Comparison of ENCODE assay signal across 8 cellular contexts in genomic region chr11:33040127-33040861, GRCh38. TPM values are rescaled to one million over a fixed set of nuclear protein-coding genes. Genes with fewer than 3 reads are reported as not detected.
DNase-seq lines count a peak whose midpoint lies in the region; FAIRE-seq and TF ChIP-seq lines count a peak whose summit lies in the region.

No MANE protein-coding gene starts in this region.

- H2BK120ac ChIP-seq in neuronal stem cell (ENCODE audit: low read depth, low read length): no peak overlapping the region

- peak overlapping the region; percentile 96 for H3K23ac ChIP-seq in neuronal stem cell (ENCODE audit: low read depth, low read length, poor library complexity)

- H4K8ac ChIP-seq in neuronal stem cell (ENCODE audit: low read depth, low read length): no peak overlapping the region

- H4K91ac ChIP-seq in neuronal stem cell (ENCODE audit: low read depth, low read length, poor library complexity): no peak overlapping the region

- TF ChIP-seq CTCF in HEK293 (tag by site-specific recombination; IDR thresholded peaks at IDR 0.05) (no peak), fibroblast of mammary gland (conservative IDR thresholded peaks at IDR 0.05; ENCODE audit: control insufficient read depth, insufficient read depth, low read depth, low read length) (no peak)

- peak overlapping the region; percentile 100 for H3K18ac ChIP-seq in neuronal stem cell (ENCODE audit: low read length)

- DNase-seq in GM12892 (ENCODE audit: insufficient read length) (peak; percentile 31), NCI-H146 treated with DMSO at 0.1 percent for 48 hours (lab: John Stamatoyannopoulos, UW; ENCODE audit: unreplicated experiment) (peak; percentile 47), fibroblast of mammary gland (ENCODE audit: low read depth) (peak; percentile 48), neuronal stem cell (ENCODE audit: low spot score) (no peak), NCI-H187 treated with DMSO at 0.1 percent for 48 hours (lab: John Stamatoyannopoulos, UW) (no peak), epidermal melanocyte (ENCODE audit: insufficient read length, low spot score) (no peak)
- DNase-seq in activated CD8-positive, alpha-beta memory T cell treated with anti-CD3 and anti-CD28 coated beads for 24 hours: peak; percentile 77

- WGBS in neuronal stem cell (ENCODE audit: extremely low coverage in 2 of 2, insufficient read length in 2 of 2, insufficient replicate concordance in 1 of 2), 2 donors: no CpG with 5 or more reads among the region's 20 CpGs

- H3K9me3 ChIP-seq in HEK293 (ENCODE audit: control insufficient read depth, insufficient read depth, low read depth, low read length) (no peaks in the 10 kb centered on the region), neuronal stem cell (replicated peaks in 1 of 2; ENCODE audit: control insufficient read depth in 2 of 2, insufficient read depth in 1 of 2, low read depth in 1 of 2, low read length in 2 of 2) (peaks cover 0 to 7% of the 10 kb centered on the region in 2 donors)

- H3K79me1 ChIP-seq in neuronal stem cell (ENCODE audit: low read depth, low read length): no peaks in the 10 kb centered on the region

- H3K4me1 ChIP-seq in HEK293 (ENCODE audit: control insufficient read depth, insufficient read depth, low read length) (peaks cover 8% of the 10 kb centered on the region; the same call in 1 of the 2 replicates), neuronal stem cell (ENCODE audit: control insufficient read depth in 2 of 2, insufficient read depth in 1 of 2, low read depth in 1 of 2, low read length in 2 of 2) (peaks cover 0 to 6% of the 10 kb centered on the region in 2 donors)

- no peak overlapping the region for H2BK15ac ChIP-seq in neuronal stem cell (ENCODE audit: low read length)

- peak overlapping the region; percentile 99 for H2AFZ ChIP-seq in neuronal stem cell (ENCODE audit: low read length)

- POLR2A ChIA-PET in HEK293 (lab: Yijun Ruan, JAX): interaction anchor here (0.5 to 2.6 kb wide), 9 partner anchors 11 to 1318 kb away, joined by 3 to 47 read pairs (median 3); partner anchors contain the start of gene DEPDC7

- no peak for FAIRE-seq in GM12892 (lab: Jason Lieb, UNC)

- H3K27ac ChIP-seq in HEK293 (ENCODE audit: extremely low read depth, low read depth, low read length) (peak overlapping the region; percentile 94), neuronal stem cell (replicated peaks; ENCODE audit: low read length) (no peak overlapping the region)

- H3K4me3 ChIP-seq in HEK293 (ENCODE audit: low read depth, low read length) (peak overlapping the region; percentile 96), fibroblast of mammary gland (ENCODE audit: control insufficient read depth, low read depth, low read length) (peak overlapping the region; percentile 80), neuronal stem cell (ENCODE audit: low read length in 2 of 2) (peak overlapping the region; percentile 89 to 98)

- no peak overlapping the region for H3K4ac ChIP-seq in neuronal stem cell (ENCODE audit: low read length)

- H2BK5ac ChIP-seq in neuronal stem cell (ENCODE audit: low read length): peak overlapping the region; percentile 99

- H3K14ac ChIP-seq in neuronal stem cell (ENCODE audit: low read length): no peak overlapping the region

- CTCF ChIA-PET in HEK293 (lab: Yijun Ruan, JAX): interaction anchor here (1.0 to 1.9 kb wide), 2 partner anchors 25 to 33 kb away, joined by 3 to 11 read pairs; no protein-coding TSS in a partner anchor

- H3K27me3 ChIP-seq in neuronal stem cell (ENCODE audit: control insufficient read depth in 3 of 3, insufficient read depth in 3 of 3, low read depth in 1 of 3, low read length in 3 of 3): no peaks in the 10 kb centered on the region

- H2BK12ac ChIP-seq in neuronal stem cell (ENCODE audit: low read length): no peak overlapping the region

- peak overlapping the region; percentile 18 for H2AK5ac ChIP-seq in neuronal stem cell (ENCODE audit: low read depth, low read length)

- TF ChIP-seq POLR2A in GM12892 (IDR thresholded peaks at IDR 0.05; ENCODE audit: low read depth, low read length): no peak

- no peak overlapping the region for H3K9ac ChIP-seq in neuronal stem cell (ENCODE audit: low read depth, low read length, poor library complexity)

- H3K36me3 ChIP-seq in HEK293 (ENCODE audit: control insufficient read depth in 2 of 2, insufficient read depth in 1 of 2, low read length in 2 of 2): peaks cover 0 to 12% of the 10 kb centered on the region in 2 experiments; a peak in 2 of 3 replicates
- peaks cover 0 to 25% of the 10 kb centered on the region in 2 donors for H3K36me3 ChIP-seq in neuronal stem cell (replicated peaks in 1 of 2; ENCODE audit: control insufficient read depth in 2 of 2, insufficient read depth in 2 of 2, low read length in 2 of 2)

- H3K4me2 ChIP-seq in neuronal stem cell (ENCODE audit: insufficient read depth, low read length, poor library complexity, severe bottlenecking): peak overlapping the region; percentile 63

TF ChIP-seq in HEK293, 187 proteins besides CTCF, POLR2A, EP300 and RAD21 (continues in another document):
- TF ChIP-seq SCRT2 (tag by site-specific recombination; IDR thresholded peaks at IDR 0.05): peak; percentile 93
- no peak for TF ChIP-seq GFI1B (tag by site-specific recombination; IDR thresholded peaks at IDR 0.05)
- no peak for TF ChIP-seq ZNF302 (tag by site-specific recombination; IDR thresholded peaks at IDR 0.05; ENCODE audit: low read depth)
- 0 out of 2 replicates have a peak, but pooled peaks have one; percentile 22 for TF ChIP-seq SCRT1 (tag by site-specific recombination; IDR thresholded peaks at IDR 0.05; ENCODE audit: borderline replicate concordance)
- TF ChIP-seq ZFP37 (tag by site-specific recombination; IDR thresholded peaks at IDR 0.05): no peak
- no peak for TF ChIP-seq ZNF777 (tag by site-specific recombination; IDR thresholded peaks at IDR 0.05; ENCODE audit: borderline replicate concordance)
- TF ChIP-seq, protein P1, sequence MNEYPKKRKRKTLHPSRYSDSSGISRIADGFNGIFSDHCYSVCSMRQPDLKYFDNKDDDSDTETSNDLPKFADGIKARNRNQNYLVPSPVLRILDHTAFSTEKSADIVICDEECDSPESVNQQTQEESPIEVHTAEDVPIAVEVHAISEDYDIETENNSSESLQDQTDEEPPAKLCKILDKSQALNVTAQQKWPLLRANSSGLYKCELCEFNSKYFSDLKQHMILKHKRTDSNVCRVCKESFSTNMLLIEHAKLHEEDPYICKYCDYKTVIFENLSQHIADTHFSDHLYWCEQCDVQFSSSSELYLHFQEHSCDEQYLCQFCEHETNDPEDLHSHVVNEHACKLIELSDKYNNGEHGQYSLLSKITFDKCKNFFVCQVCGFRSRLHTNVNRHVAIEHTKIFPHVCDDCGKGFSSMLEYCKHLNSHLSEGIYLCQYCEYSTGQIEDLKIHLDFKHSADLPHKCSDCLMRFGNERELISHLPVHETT (tag by site-specific recombination; IDR thresholded peaks at IDR 0.05): no peak
- TF ChIP-seq HOXD13 (CRISPR knock-in tag; IDR thresholded peaks at IDR 0.05; ENCODE audit: borderline replicate concordance): no peak
- no peak for TF ChIP-seq HIC1 (tag by site-specific recombination; IDR thresholded peaks at IDR 0.05)
- TF ChIP-seq ZNF19 (tag by site-specific recombination; IDR thresholded peaks at IDR 0.05; ENCODE audit: low read depth): no peak
- TF ChIP-seq ZNF140 (tag by site-specific recombination; IDR thresholded peaks at IDR 0.05): no peak
- TF ChIP-seq ATF2 (tag by site-specific recombination; IDR thresholded peaks at IDR 0.05; ENCODE audit: low read depth): peak; percentile 82
- peak; percentile 93 for TF ChIP-seq ZNF629 (tag by site-specific recombination; IDR thresholded peaks at IDR 0.05)
- TF ChIP-seq ZIC2 (tag by site-specific recombination; IDR thresholded peaks at IDR 0.05): no peak
- peak; percentile 91 for TF ChIP-seq ZNF558 (tag by site-specific recombination; IDR thresholded peaks at IDR 0.05)
- TF ChIP-seq ZNF311 (tag by site-specific recombination; IDR thresholded peaks at IDR 0.05; ENCODE audit: borderline replicate concordance): no peak
- TF ChIP-seq HOXC10 (CRISPR knock-in tag; IDR thresholded peaks at IDR 0.05): no peak
- peak; percentile 77; the same call in 1 of the 2 replicates for TF ChIP-seq ZBTB21 (tag by site-specific recombination; IDR thresholded peaks at IDR 0.05)

RNA-seq across cellular contexts. Expression of gene TCP11L1, which starts 0.9 kb away (rescaled TPM):
- polyA plus RNA-seq in GM12892 (2012; ENCODE audit: missing spikeins): 9.1 TPM
- polyA plus RNA-seq in neuronal stem cell (2013, experiment 1 of 2): 11.4 TPM
- 11.8 TPM for polyA plus RNA-seq in neuronal stem cell (2013, experiment 2 of 2)

RNA-seq across cellular contexts. Expression of gene DEPDC7, which starts 24.6 kb away (rescaled TPM):
- polyA plus RNA-seq in GM12892 (2012; ENCODE audit: missing spikeins): 0.36 TPM
- polyA plus RNA-seq in neuronal stem cell (2013, experiment 1 of 2): 0.85 TPM
- polyA plus RNA-seq in neuronal stem cell (2013, experiment 2 of 2): 1.00 TPM

Comparison
In these comparisons a context has a peak if more than half of its experiments do, and no peak if none do; other contexts are left out.
1. DNase-seq: peak in GM12892 (single experiment), NCI-H146 treated with DMSO at 0.1 percent for 48 hours (single experiment), activated CD8-positive, alpha-beta memory T cell treated with anti-CD3 and anti-CD28 coated beads for 24 hours (single experiment) and fibroblast of mammary gland (single experiment); none in neuronal stem cell (single experiment), NCI-H187 treated with DMSO at 0.1 percent for 48 hours (single experiment) and epidermal melanocyte (single experiment).
2. Peak in every context shown above with its lines, with median percentiles within 50 percentile points of each other: H3K4me3 ChIP-seq.